1 cellular context compared by ENCODE assay signal in genomic region chr1:39775676-39776399, GRCh38. TPM values are rescaled to one million over a fixed set of nuclear protein-coding genes. Genes with fewer than 3 reads are reported as not detected.
"Had no signal": no experiment of that assay in that cellular context is flagged by ENCODE, and none has a peak within 500 bp of the region (broad histone marks: within the 10 kb centered on the region; RNA-seq: fewer than 3 reads in every experiment).

No MANE protein-coding gene starts in this region.

RNA-seq across cellular contexts. Expression of gene OXCT2, which starts 4.7 kb away (rescaled TPM):
- total RNA-seq: osteocyte had no signal
